In genomic region chr5:127517480-127518318, GRCh38 we compare ENCODE assay signal across 8 cellular contexts. TPM values are rescaled to one million over a fixed set of nuclear protein-coding genes. Genes with fewer than 3 reads are reported as not detected.
DNase-seq lines count a peak whose midpoint lies in the region; ATAC-seq and TF ChIP-seq lines count a peak whose summit lies in the region.

PRRC1 (plus strand) TSS chr5:127517640; CDS start chr5:127523480, 5,840 bp downstream.

- TF ChIP-seq CTCF in OCI-LY7 (conservative IDR thresholded peaks at IDR 0.05; ENCODE audit: low read length) (no peak), epithelial cell of proximal tubule (conservative IDR thresholded peaks at IDR 0.05; ENCODE audit: low read depth, low read length) (no peak)

- peaks cover 21% of the 10 kb centered on the region; the same call in 1 of the 2 replicates for H3K9me3 ChIP-seq in OCI-LY7 (ENCODE audit: low read length)
- H3K9me3 ChIP-seq in mucosa of rectum (ENCODE audit: control insufficient read depth in 2 of 2, low read length in 2 of 2) = no peaks in the 10 kb centered on the region

- DNase-seq in Caki2 (ENCODE audit: low read depth) = peak; percentile 79
- peak; percentile 60 for DNase-seq in HT1080 (ENCODE audit: low read depth)
- peak; percentile 87 for DNase-seq in OCI-LY7 (ENCODE audit: low spot score)
- DNase-seq in activated T-cell treated with anti-CD3 and anti-CD28 coated beads for 24 hours (ENCODE audit: low read depth) = peak; percentile 76
- no peak for DNase-seq in epithelial cell of proximal tubule (ENCODE audit: low read depth)
- DNase-seq in stimulated activated CD8-positive, alpha-beta memory T cell treated with anti-CD3 and anti-CD28 coated beads, Interleukin-4, amount 100 ng/mL, for 48 hours = peak; percentile 83

- H3K36me3 ChIP-seq in OCI-LY7 (ENCODE audit: insufficient read depth, low read length) = peaks cover 41% of the 10 kb centered on the region
- peaks cover 0 to 12% of the 10 kb centered on the region in 2 donors for H3K36me3 ChIP-seq in mucosa of rectum (ENCODE audit: control insufficient read depth in 2 of 2, insufficient read depth in 2 of 2, low read length in 2 of 2)

- H3K4me1 ChIP-seq in OCI-LY7 (ENCODE audit: insufficient read depth, low read length, poor library complexity, severe bottlenecking) = peaks cover 14% of the 10 kb centered on the region
- H3K4me1 ChIP-seq in mucosa of rectum (ENCODE audit: control insufficient read depth in 2 of 2, insufficient read depth in 2 of 2, low read length in 2 of 2) = peaks cover 8 to 10% of the 10 kb centered on the region in 2 donors

- H3K27ac ChIP-seq in OCI-LY7 (ENCODE audit: low read depth, low read length, poor library complexity, severe bottlenecking) (peak within 1 kb of the TSS; percentile 51), mucosa of rectum (ENCODE audit: low read depth in 2 of 2, low read length in 2 of 2) (peak within 1 kb of the TSS; percentile 93 to 94)

- no peaks in the 10 kb centered on the region for H3K27me3 ChIP-seq in mucosa of rectum (ENCODE audit: control insufficient read depth in 2 of 2, insufficient read depth in 2 of 2, low read length in 2 of 2)

- peak; percentile 92 for ATAC-seq in GM21367 (IDR thresholded peaks at IDR 0.05; ENCODE audit: unreplicated experiment)

- POLR2A ChIA-PET in OCI-LY7 (lab: Charles Lee) = interaction anchor here (0.6 to 1.1 kb wide), 3 partner anchors 27 to 482 kb away, joined by 3 read pairs; no protein-coding TSS in a partner anchor

- intact Hi-C loops in OCI-LY7 (cut with micrococcal nuclease; ENCODE audit: unreplicated experiment) = loop anchor here (5.0 kb wide), 2 partner anchors 565 to 740 kb away; partner anchors contain the start of genes LMNB1 and SLC12A2

- H4K20me1 ChIP-seq in OCI-LY7 (ENCODE audit: insufficient read depth, low read length) = no peaks in the 10 kb centered on the region

- no peaks in the 10 kb centered on the region for H3K9me2 ChIP-seq in OCI-LY7 (ENCODE audit: insufficient read depth, low read length)

- CTCF ChIA-PET in OCI-LY7 (lab: Charles Lee; ENCODE audit: unreplicated experiment) = no interaction called here

- in situ Hi-C loops in Caki2 (cut with HindIII; ENCODE audit: low pct_unique_long_range_greater_than_20kb, low sequenced_read_pairs) = no loop called here

- H3K4me2 ChIP-seq in OCI-LY7 (ENCODE audit: low read length) = peak within 1 kb of the TSS; percentile 95

- H3K79me2 ChIP-seq in OCI-LY7 (ENCODE audit: insufficient read depth, low read depth, low read length) = peaks cover 50% of the 10 kb centered on the region

- H3K9ac ChIP-seq in mucosa of rectum (ENCODE audit: low read depth in 1 of 2, low read length in 2 of 2) = peak within 1 kb of the TSS; percentile 86 to 97

- H3K4me3 ChIP-seq in OCI-LY7 (ENCODE audit: low read depth, low read length, poor library complexity, severe bottlenecking) = peak within 1 kb of the TSS; percentile 99
- peak within 1 kb of the TSS; percentile 90 for H3K4me3 ChIP-seq in epithelial cell of proximal tubule (ENCODE audit: low read depth, low read length)
- peak within 1 kb of the TSS; percentile 93 to 99 for H3K4me3 ChIP-seq in mucosa of rectum (ENCODE audit: low read length in 2 of 2)

- peak within 1 kb of the TSS; percentile 94 for H2AFZ ChIP-seq in OCI-LY7 (ENCODE audit: low read length)

- BruUV-seq in OCI-LY7 (replicated peaks; lab: Mats Ljungman, UMichigan) = no TSS peak

RNA-seq across cellular contexts. Expression of gene PRRC1, which starts in this region (rescaled TPM):
- total RNA-seq in Caki2 (2014; rRNA removed; shearing (Covaris generic); ENCODE audit: low replicate concordance) = 18.3 and 32.6 TPM in 2 replicates
- 29.0 and 36.9 TPM in 2 replicates for total RNA-seq in HT1080 (2014; rRNA removed; shearing (Covaris generic))
- polyA plus RNA-seq in HT1080 (2015; cell fraction: cytosol; rRNA removed) = 26.8 and 27.2 TPM in 2 replicates
- 44.0 and 53.0 TPM in 2 replicates for polyA plus RNA-seq in HT1080 (2015; cell fraction: nucleus; rRNA removed)
- 32.7 and 37.3 TPM in 2 replicates for total RNA-seq in OCI-LY7 (2014; rRNA removed; shearing (Covaris generic))
- total RNA-seq in OCI-LY7 (2022) (46.5 and 52.5 TPM in 2 replicates), epithelial cell of proximal tubule (33.3 and 44.0 TPM in 2 replicates)
